In the genomic region with DNA sequence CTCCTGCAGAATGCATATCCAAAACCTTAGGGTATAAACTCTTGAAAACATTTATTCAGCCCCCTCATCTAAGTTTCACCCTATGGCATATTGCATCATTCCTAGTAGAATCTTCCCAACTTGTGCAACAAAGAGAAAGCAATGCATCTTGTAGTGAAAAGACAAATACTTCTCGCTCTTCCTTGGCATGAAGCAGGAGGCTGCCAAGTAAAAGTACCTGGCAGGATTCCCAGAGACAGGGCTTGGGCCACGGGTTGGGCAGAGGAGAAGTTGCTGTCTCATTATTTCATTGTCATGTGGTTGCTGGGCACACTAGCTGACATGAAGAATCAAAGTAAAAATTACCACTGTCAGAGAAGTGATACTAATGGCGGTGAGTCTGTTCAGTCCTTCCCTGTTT, we compare ENCODE assay signal across 15 cellular contexts.
DNase-seq lines count a peak whose midpoint lies in the region; ATAC-seq and TF ChIP-seq lines count a peak whose summit lies in the region.
"Had no signal": no experiment of that assay in that cellular context is flagged by ENCODE, and none has a peak within 500 bp of the region (broad histone marks: within the 10 kb centered on the region; RNA-seq: fewer than 3 reads in every experiment).

No MANE protein-coding gene starts in this region.

- intact Hi-C loops in thyroid gland (cut with DNase I), result no loop called here
- intact Hi-C loops in ascending aorta (cut with DNase I), result no loop called here

- no peak for TF ChIP-seq POLR2A in thyroid gland (IDR thresholded peaks at IDR 0.05)

- H3K27ac ChIP-seq in thyroid gland, result no peak overlapping the region
- no peak overlapping the region for H3K27ac ChIP-seq in ascending aorta
- H3K27ac ChIP-seq: neutrophil, tibial artery had no signal

- no peak for ATAC-seq in GM19452 (IDR thresholded peaks at IDR 0.05; ENCODE audit: unreplicated experiment)
- ATAC-seq: activated T-cell treated with anti-CD3 and anti-CD28 coated beads, Interleukin-2, amount 50 U/mL, for 72 hours; CD8-positive, alpha-beta T cell; GM12878 had no signal

- DNase-seq in NCI-H345 (lab: John Stamatoyannopoulos, UW) (peak; percentile 11), NCI-H345 treated with DMSO at 0.1 percent for 48 hours (lab: John Stamatoyannopoulos, UW; ENCODE audit: unreplicated experiment) (no peak), adipocyte (ENCODE audit: low read depth) (peak; percentile 4), glomerular visceral epithelial cell (ENCODE audit: extremely low spot score) (peak; percentile 29), thyroid gland (peak; percentile 17 to 66), ascending aorta (ENCODE audit: low spot score in 2 of 2) (no peak)
- DNase-seq in stimulated activated CD4-positive, alpha-beta T cell treated with anti-CD3 and anti-CD28 coated beads, Interleukin-2, amount 100 ng/mL, for 48 hours, result no peak
- DNase-seq: activated CD4-positive, alpha-beta memory T cell treated with anti-CD3 and anti-CD28 coated beads, Interleukin-2, amount 10 ng/mL, durations not matched to agents 7 days and 5 days; activated T-cell treated with anti-CD3 and anti-CD28 coated beads, Interleukin-2, amount 50 U/mL, for 72 hours; CD8-positive, alpha-beta T cell; tibial artery had no signal

- H3K4me1 ChIP-seq in adipocyte (ENCODE audit: control insufficient read depth, insufficient read depth, low read length) (peaks cover 2% of the 10 kb centered on the region), thyroid gland (no peaks in the 10 kb centered on the region), ascending aorta (no peaks in the 10 kb centered on the region)
- H3K4me1 ChIP-seq: HAP-1, tibial artery had no signal

- H3K27me3 ChIP-seq in adipocyte (replicated peaks; ENCODE audit: control insufficient read depth, insufficient read depth, low read length) (no peaks in the 10 kb centered on the region), thyroid gland (no peaks in the 10 kb centered on the region), ascending aorta (no peaks in the 10 kb centered on the region)
- H3K27me3 ChIP-seq: neutrophil, tibial artery had no signal

- H3K9ac ChIP-seq in adipocyte (ENCODE audit: low read length), result no peak overlapping the region

- H3K9me3 ChIP-seq in adipocyte (ENCODE audit: control insufficient read depth, low read length) (no peaks in the 10 kb centered on the region), thyroid gland (no peaks in the 10 kb centered on the region), ascending aorta (no peaks in the 10 kb centered on the region)
- H3K9me3 ChIP-seq: HAP-1, neutrophil, tibial artery had no signal

- H3K4me3 ChIP-seq in adipocyte (ENCODE audit: low read length) (no peak overlapping the region), thyroid gland (replicated peaks in 1 of 3) (no peak overlapping the region), ascending aorta (no peak overlapping the region)
- H3K4me3 ChIP-seq: GM12878, HAP-1, tibial artery had no signal

- TF ChIP-seq CTCF in thyroid gland (IDR thresholded peaks at IDR 0.05) (no peak), ascending aorta (IDR thresholded peaks at IDR 0.05) (no peak)

- H3K36me3 ChIP-seq in adipocyte (ENCODE audit: control insufficient read depth, insufficient read depth, low read length, severe bottlenecking) (no peaks in the 10 kb centered on the region), thyroid gland (no peaks in the 10 kb centered on the region), ascending aorta (no peaks in the 10 kb centered on the region)
- H3K36me3 ChIP-seq: HAP-1, neutrophil, tibial artery had no signal

- WGBS in thyroid gland, 2 donors, result 50 to 52% methylated on average over 3 of the region's 3 CpGs

Comparison
In these comparisons a context has a peak if more than half of its experiments do, and no peak if none do; other contexts are left out.
1. DNase-seq: peak in NCI-H345 (single experiment), adipocyte (single experiment), glomerular visceral epithelial cell (single experiment) and thyroid gland (2 of 2); none in NCI-H345 treated with DMSO at 0.1 percent for 48 hours (single experiment), ascending aorta (0 of 2) and stimulated activated CD4-positive, alpha-beta T cell treated with anti-CD3 and anti-CD28 coated beads, Interleukin-2, amount 100 ng/mL, for 48 hours (0 of 2).